Comparison of ENCODE assay signal across 18 cellular contexts in genomic region chr12:1738480-1738879, GRCh38.
A peak's percentile ranks its signal among the peaks of the same experiment; 100 is the strongest.
DNase-seq lines count a peak whose midpoint lies in the region; ATAC-seq and TF ChIP-seq lines count a peak whose summit lies in the region.
"Had no signal": no experiment of that assay in that cellular context is flagged by ENCODE, and none has a peak within 500 bp of the region (broad histone marks: within the 10 kb centered on the region; RNA-seq: fewer than 3 reads in every experiment).

No MANE protein-coding gene starts in this region.

- ATAC-seq in GM21825 (IDR thresholded peaks at IDR 0.05; ENCODE audit: unreplicated experiment) (no peak), GM19035 (IDR thresholded peaks at IDR 0.05; ENCODE audit: unreplicated experiment) (no peak)

- H3K4me1 ChIP-seq in subcutaneous abdominal adipose tissue (ENCODE audit: control insufficient read depth in 5 of 5, insufficient read depth in 5 of 5, low read length in 5 of 5) = peaks cover 3 to 43% (median 42%) of the 10 kb centered on the region in 5 donors

- H3K27ac ChIP-seq in subcutaneous abdominal adipose tissue (ENCODE audit: low read depth, low read length) = peak overlapping the region; percentile 35
- H3K27ac ChIP-seq: 22Rv1 had no signal

- H3K9me3 ChIP-seq in subcutaneous abdominal adipose tissue (ENCODE audit: control insufficient read depth in 5 of 5, low read length in 5 of 5) = no peaks in the 10 kb centered on the region
- H3K9me3 ChIP-seq: BE2C, HAP-1 had no signal

- no peaks in the 10 kb centered on the region for H3K36me3 ChIP-seq in subcutaneous abdominal adipose tissue (ENCODE audit: control insufficient read depth in 5 of 5, insufficient read depth in 5 of 5, low read length in 5 of 5)
- H3K36me3 ChIP-seq: BE2C, HAP-1 had no signal

- DNase-seq in NCI-H2227 (lab: John Stamatoyannopoulos, UW; ENCODE audit: unreplicated experiment) = peak; percentile 1
- DNase-seq in NCI-H2227 treated with DMSO at 0.1 percent for 48 hours (lab: John Stamatoyannopoulos, UW) = no peak
- DNase-seq in cardiac fibroblast (ENCODE audit: low read depth in 2 of 2) = peak; percentile 12 to 35
- DNase-seq in left kidney (ENCODE audit: low read depth, low spot score) = peak; percentile 16
- no peak for DNase-seq in pons (ENCODE audit: low spot score)
- DNase-seq: BE2C; Calu3; CD4-positive, alpha-beta memory T cell; DMS53; NCI-H187 treated with DMSO at 0.1 percent for 48 hours; NCI-H446 treated with DMSO at 0.1 percent for 48 hours; NK-92 treated with Interleukin-12 subunit alpha and Interleukin-12 subunit beta, amount 100 ng/mL, for 24 hours; RPMI8226 had no signal

- TF ChIP-seq CTCF in cardiac fibroblast (IDR thresholded peaks at IDR 0.05; ENCODE audit: low read depth, low read length) = no peak

- H3K27me3 ChIP-seq in subcutaneous abdominal adipose tissue (ENCODE audit: control insufficient read depth in 5 of 5, insufficient read depth in 4 of 5, low read length in 5 of 5) = no peaks in the 10 kb centered on the region
- H3K27me3 ChIP-seq: BE2C had no signal

- H3K4me3 ChIP-seq in cardiac fibroblast (replicated peaks in 1 of 2; ENCODE audit: low read depth in 2 of 2, low read length in 2 of 2) = no peak overlapping the region
- no peak overlapping the region for H3K4me3 ChIP-seq in subcutaneous abdominal adipose tissue (ENCODE audit: low read depth in 1 of 5, low read length in 5 of 5)
- H3K4me3 ChIP-seq: HAP-1 had no signal

- peak overlapping the region in 1 of 5 donors; percentile 17 for H3K9ac ChIP-seq in subcutaneous abdominal adipose tissue (ENCODE audit: low read length in 5 of 5)

Comparison
In these comparisons a context has a peak if more than half of its experiments do, and no peak if none do; other contexts are left out.
1. DNase-seq: peak in NCI-H2227 (single experiment), cardiac fibroblast (2 of 2) and left kidney (single experiment); none in NCI-H2227 treated with DMSO at 0.1 percent for 48 hours (single experiment) and pons (single experiment).